Comparison of ENCODE assay signal across 11 cellular contexts in genomic region chr12:85835417-85835809, GRCh38. TPM values are rescaled to one million over a fixed set of nuclear protein-coding genes. Genes with fewer than 3 reads are reported as not detected.
DNase-seq lines count a peak whose midpoint lies in the region; ATAC-seq and TF ChIP-seq lines count a peak whose summit lies in the region.
"Had no signal": no experiment of that assay in that cellular context is flagged by ENCODE, and none has a peak within 500 bp of the region (broad histone marks: within the 10 kb centered on the region; RNA-seq: fewer than 3 reads in every experiment).

No MANE protein-coding gene starts in this region.

- no peaks in the 10 kb centered on the region for H3K27me3 ChIP-seq in ascending aorta
- H3K27me3 ChIP-seq in gastroesophageal sphincter: no peaks in the 10 kb centered on the region
- H3K27me3 ChIP-seq: BLaER1 had no signal

- H3K4me1 ChIP-seq in ascending aorta (peaks cover 0 to 7% of the 10 kb centered on the region in 2 donors), gastroesophageal sphincter (peaks cover 0 to 19% (median 0%) of the 10 kb centered on the region in 3 donors)
- H3K4me1 ChIP-seq: BLaER1 had no signal

- peak; percentile 50 for DNase-seq in ACHN
- no peak for DNase-seq in ascending aorta (ENCODE audit: low spot score in 2 of 2)
- DNase-seq in pons (ENCODE audit: low spot score): peak; percentile 11
- DNase-seq in stimulated activated CD4-positive, alpha-beta T cell treated with anti-CD3 and anti-CD28 coated beads, Interleukin-4, amount 100 ng/mL, for 24 hours: no peak
- no peak for DNase-seq in H4 (ENCODE audit: low spot score)
- DNase-seq in DMS53 (lab: John Stamatoyannopoulos, UW): no peak
- DNase-seq: NCI-H187 had no signal

- TF ChIP-seq CTCF in ascending aorta (IDR thresholded peaks at IDR 0.05): no peak
- TF ChIP-seq CTCF in gastroesophageal sphincter (IDR thresholded peaks at IDR 0.05): no peak

- intact Hi-C loops in ascending aorta (cut with DNase I): loop anchor here (10.0 kb wide), 1 partner anchor 121 kb away; no protein-coding TSS in a partner anchor

- no peaks in the 10 kb centered on the region for H3K36me3 ChIP-seq in ascending aorta
- H3K36me3 ChIP-seq in gastroesophageal sphincter: no peaks in the 10 kb centered on the region
- H3K36me3 ChIP-seq: BLaER1 had no signal

- H3K9me3 ChIP-seq in ascending aorta (no peaks in the 10 kb centered on the region), gastroesophageal sphincter (no peaks in the 10 kb centered on the region)
- H3K9me3 ChIP-seq: BLaER1 had no signal

- ATAC-seq in gastroesophageal sphincter (no peak), GM21390 (IDR thresholded peaks at IDR 0.05; ENCODE audit: unreplicated experiment) (no peak)

- in situ Hi-C loops in ACHN (cut with HindIII; ENCODE audit: low pct_ligation_motif_present, low pct_unique_long_range_greater_than_20kb, low sequenced_read_pairs): no loop called here

- H3K27ac ChIP-seq in ascending aorta: peak overlapping the region; percentile 63 to 84
- H3K27ac ChIP-seq in gastroesophageal sphincter: peak overlapping the region; percentile 60 to 74 (median 64)
- H3K27ac ChIP-seq: BLaER1 had no signal

- H3K4me3 ChIP-seq in ascending aorta (peak overlapping the region; percentile 44 to 69), gastroesophageal sphincter (peak overlapping the region; percentile 47 to 57)
- H3K4me3 ChIP-seq: BLaER1 had no signal

- no peak for TF ChIP-seq POLR2A in gastroesophageal sphincter (IDR thresholded peaks at IDR 0.05)

- no peak for TF ChIP-seq EP300 in gastroesophageal sphincter (IDR thresholded peaks at IDR 0.05)

RNA-seq across cellular contexts. Expression of gene RASSF9, which starts 0.8 kb away (rescaled TPM):
- total RNA-seq in ascending aorta (1.9 TPM), gastroesophageal sphincter (1 to 10 TPM; 1.6 to 6.1 (median 2.5) TPM)
- total RNA-seq in H4 (2014; rRNA removed; shearing (Covaris generic)): 0.23 and 0.54 TPM in 2 replicates

RNA-seq across cellular contexts. Expression of gene NTS, which starts 38.7 kb away (rescaled TPM):
- total RNA-seq in ascending aorta: not detected
- total RNA-seq in gastroesophageal sphincter: under 1 TPM in 3 of 4 donors, not detected in 1; 0.40 to 0.66 (median 0.47) TPM
- total RNA-seq in H4 (2014; rRNA removed; shearing (Covaris generic)): 0.08 TPM in 1 of 2 replicates, not detected in the other
- total RNA-seq: mesenteric fat pad had no signal

Comparison
In these comparisons a context has a peak if more than half of its experiments do, and no peak if none do; other contexts are left out.
1. DNase-seq: peak in ACHN (single experiment) and pons (single experiment); none in ascending aorta (0 of 2), stimulated activated CD4-positive, alpha-beta T cell treated with anti-CD3 and anti-CD28 coated beads, Interleukin-4, amount 100 ng/mL, for 24 hours (single experiment), H4 (single experiment) and DMS53 (single experiment).